1 cellular context compared by ENCODE assay signal in genomic region chr11:812390-812789, GRCh38.
TF ChIP-seq lines count a peak whose summit lies in the region.

No MANE protein-coding gene starts in this region.

TF ChIP-seq in GM23338, 12 proteins besides CTCF, POLR2A, EP300 and RAD21:
- TF ChIP-seq ZNF462 (CRISPR knock-in tag; IDR thresholded peaks at IDR 0.05) (no peak), EZH2phosphoT487 (IDR thresholded peaks at IDR 0.05; ENCODE audit: unreplicated experiment) (no peak), ETS1 (IDR thresholded peaks at IDR 0.05) (no peak), REST (IDR thresholded peaks at IDR 0.05; ENCODE audit: unreplicated experiment) (no peak), ZNF331 (CRISPR knock-in tag; IDR thresholded peaks at IDR 0.05; ENCODE audit: low read depth) (no peak), CREB1 (CRISPR knock-in tag; IDR thresholded peaks at IDR 0.05; ENCODE audit: low read depth) (no peak), EZH2 (IDR thresholded peaks at IDR 0.05; ENCODE audit: low read depth, unreplicated experiment) (no peak), ZNF114 (CRISPR knock-in tag; IDR thresholded peaks at IDR 0.05) (no peak), NANOG (IDR thresholded peaks at IDR 0.05; ENCODE audit: borderline replicate concordance) (no peak)
